Comparison of ENCODE assay signal across 21 cellular contexts in the genomic region with DNA sequence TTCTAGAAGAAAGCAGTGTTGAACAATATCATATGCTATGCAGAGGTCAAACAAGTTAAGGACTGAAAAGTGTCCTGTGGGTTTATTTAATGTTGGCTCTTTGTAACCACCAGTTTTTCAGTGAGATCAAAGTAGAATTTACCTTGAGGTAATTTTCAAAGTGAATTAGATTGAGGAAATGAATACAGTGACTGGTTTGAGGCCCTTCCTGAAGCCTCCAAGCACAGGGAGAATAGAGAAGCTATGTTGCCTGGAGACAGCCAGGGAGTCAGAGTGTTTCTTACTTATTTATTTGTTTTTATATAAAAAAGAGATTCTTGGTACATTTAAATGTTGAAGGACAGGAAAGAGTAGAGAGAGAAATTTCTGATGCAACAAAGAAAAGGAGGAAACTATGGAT.
"Had no signal": no experiment of that assay in that cellular context is flagged by ENCODE, and none has a peak within 500 bp of the region (broad histone marks: within the 10 kb centered on the region; RNA-seq: fewer than 3 reads in every experiment).

No MANE protein-coding gene starts in this region.

- H3K4me3 Mint-ChIP-seq: natural killer cell had no signal

- DNase-seq: cerebellar nuclear complex; cortex of kidney; foreskin keratinocyte; heart left ventricle; kidney; left lung; mammary epithelial cell; natural killer cell; psoas muscle; right lobe of liver; small intestine; stimulated activated CD4-positive, alpha-beta T cell treated with anti-CD3 and anti-CD28 coated beads, Interleukin-15, amount 100 ng/mL, for 24 hours; stimulated activated CD4-positive, alpha-beta T cell treated with anti-CD3 and anti-CD28 coated beads, Interleukin-2, amount 100 ng/mL, for 48 hours; stimulated activated naive CD4-positive, alpha-beta T cell treated with Interleukin-2 at 50 U/mL for 16 hours; stomach; thyroid gland; trophoblast cell had no signal

- H3K36me3 Mint-ChIP-seq: natural killer cell had no signal

- H3K9me3 ChIP-seq: esophagus muscularis mucosa, gastroesophageal sphincter, psoas muscle, right lobe of liver, stomach, thyroid gland, vagina had no signal

- H3K27ac ChIP-seq: esophagus muscularis mucosa, foreskin keratinocyte, gastroesophageal sphincter, heart left ventricle, hepatocyte, left lung, psoas muscle, right lobe of liver, stomach, thyroid gland, vagina had no signal

- H3K36me3 ChIP-seq: esophagus muscularis mucosa, gastroesophageal sphincter, heart left ventricle, left lung, right lobe of liver, stomach, thyroid gland, vagina had no signal

- H3K4me1 Mint-ChIP-seq: natural killer cell had no signal

- H3K4me3 ChIP-seq: esophagus muscularis mucosa, gastroesophageal sphincter, heart left ventricle, hepatocyte, left lung, psoas muscle, right lobe of liver, stomach, thyroid gland, vagina had no signal

- H3K4me1 ChIP-seq: esophagus muscularis mucosa, foreskin keratinocyte, gastroesophageal sphincter, heart left ventricle, left lung, psoas muscle, right lobe of liver, stomach, thyroid gland, vagina had no signal

- H3K27me3 ChIP-seq: esophagus muscularis mucosa, foreskin keratinocyte, gastroesophageal sphincter, heart left ventricle, hepatocyte, left lung, right lobe of liver, stomach, thyroid gland, vagina had no signal

- H3K27ac Mint-ChIP-seq: natural killer cell had no signal
